ENCODE assay signal across 9 cellular contexts in genomic region chr16:84144301-84144858, GRCh38. TPM values are rescaled to one million over a fixed set of nuclear protein-coding genes. Genes with fewer than 3 reads are reported as not detected.
A peak's percentile ranks its signal among the peaks of the same experiment; 100 is the strongest.
DNase-seq lines count a peak whose midpoint lies in the region; ATAC-seq lines count a peak whose summit lies in the region.
"Had no signal": no experiment of that assay in that cellular context is flagged by ENCODE, and none has a peak within 500 bp of the region (broad histone marks: within the 10 kb centered on the region; RNA-seq: fewer than 3 reads in every experiment).

No MANE protein-coding gene starts in this region.

- H3K9ac ChIP-seq in Karpas-422 (ENCODE audit: low read length) (peak overlapping the region; percentile 94), endocrine pancreas (ENCODE audit: control insufficient read depth, insufficient read depth, low read length) (peak overlapping the region; percentile 80), mucosa of stomach (ENCODE audit: low read length) (peak overlapping the region; percentile 64)

- peak overlapping the region; percentile 78 for H3K4me2 ChIP-seq in Karpas-422 (ENCODE audit: low read depth, low read length, poor library complexity, severe bottlenecking)

- H3K36me3 ChIP-seq in Karpas-422 (ENCODE audit: insufficient read depth, low read length) = no peaks in the 10 kb centered on the region
- H3K36me3 ChIP-seq in endocrine pancreas (ENCODE audit: control insufficient read depth, insufficient read depth, low read length) = no peaks in the 10 kb centered on the region
- no peaks in the 10 kb centered on the region for H3K36me3 ChIP-seq in mucosa of stomach (ENCODE audit: control insufficient read depth, insufficient read depth, low read length)

- H3K4me3 ChIP-seq in Karpas-422 (ENCODE audit: low read length) (peak overlapping the region; percentile 92), endocrine pancreas (ENCODE audit: control insufficient read depth, insufficient read depth, low read length) (peak overlapping the region; percentile 40), mucosa of stomach (ENCODE audit: low read length) (peak overlapping the region; percentile 20)

- peak overlapping the region; percentile 96 for H3K4me3 Mint-ChIP-seq in activated CD8-positive, alpha-beta T cell treated with anti-CD3 and anti-CD28 coated beads, Interleukin-2, amount 10 ng/mL, durations not matched to agents 7 days and 5 days

- CTCF ChIA-PET in activated CD8-positive, alpha-beta T cell treated with anti-CD3 and anti-CD28 coated beads, Interleukin-2, amount 10 ng/mL, durations not matched to agents 7 days and 5 days (lab: Charles Lee) = interaction anchor here (0.9 to 1.4 kb wide), 6 partner anchors 25 to 58 kb away, joined by 3 to 9 read pairs (median 3); partner anchors contain the start of genes MBTPS1 and TAF1C

- H3K27ac ChIP-seq in Karpas-422 (ENCODE audit: low read length) = peak overlapping the region; percentile 79

- peak; percentile 53 for ATAC-seq in activated CD8-positive, alpha-beta T cell treated with anti-CD3 and anti-CD28 coated beads, Interleukin-2, amount 10 ng/mL, durations not matched to agents 7 days and 5 days
- ATAC-seq in stimulated activated naive CD8-positive, alpha-beta T cell treated with anti-CD3 and anti-CD28 coated beads, Interleukin-15, Interleukin-2, amounts not matched to agents 100 U/mL and 50 U/mL, for 24 hours = no peak

- H3K4me1 Mint-ChIP-seq in activated CD8-positive, alpha-beta T cell treated with anti-CD3 and anti-CD28 coated beads, Interleukin-2, amount 10 ng/mL, durations not matched to agents 7 days and 5 days (ENCODE audit: low read depth) = peaks cover 24% of the 10 kb centered on the region

- POLR2A ChIA-PET in activated CD8-positive, alpha-beta T cell treated with anti-CD3 and anti-CD28 coated beads, Interleukin-2, amount 10 ng/mL, durations not matched to agents 7 days and 5 days (lab: Charles Lee) = interaction anchor here (1.0 to 3.2 kb wide), 3 partner anchors 27 to 43 kb away, joined by 4 to 13 read pairs (median 10); partner anchors contain the start of genes MBTPS1 and TAF1C

- H3K27ac Mint-ChIP-seq in activated CD8-positive, alpha-beta T cell treated with anti-CD3 and anti-CD28 coated beads, Interleukin-2, amount 10 ng/mL, durations not matched to agents 7 days and 5 days = peak overlapping the region; percentile 89

- no peaks in the 10 kb centered on the region for H3K9me3 Mint-ChIP-seq in activated CD8-positive, alpha-beta T cell treated with anti-CD3 and anti-CD28 coated beads, Interleukin-2, amount 10 ng/mL, durations not matched to agents 7 days and 5 days (ENCODE audit: insufficient read depth)

- peaks cover 55% of the 10 kb centered on the region for H3K79me2 ChIP-seq in Karpas-422 (ENCODE audit: low read length)

- peaks cover 45% of the 10 kb centered on the region for H3K4me1 ChIP-seq in Karpas-422 (ENCODE audit: low read length)
- no peaks in the 10 kb centered on the region for H3K4me1 ChIP-seq in endocrine pancreas (ENCODE audit: control insufficient read depth, insufficient read depth, low read length)
- H3K4me1 ChIP-seq in mucosa of stomach (ENCODE audit: control insufficient read depth, insufficient read depth, low read length) = peaks cover 3% of the 10 kb centered on the region

- peaks cover 4% of the 10 kb centered on the region for H3K27me3 Mint-ChIP-seq in activated CD8-positive, alpha-beta T cell treated with anti-CD3 and anti-CD28 coated beads, Interleukin-2, amount 10 ng/mL, durations not matched to agents 7 days and 5 days (ENCODE audit: low read depth)

- no peaks in the 10 kb centered on the region for H3K27me3 ChIP-seq in Karpas-422 (ENCODE audit: low read length)
- no peaks in the 10 kb centered on the region for H3K27me3 ChIP-seq in endocrine pancreas (ENCODE audit: control insufficient read depth, insufficient read depth, low read length)
- H3K27me3 ChIP-seq in mucosa of stomach (ENCODE audit: control insufficient read depth, insufficient read depth, low read length) = no peaks in the 10 kb centered on the region

- H2AFZ ChIP-seq in Karpas-422 (ENCODE audit: low read length) = no peak overlapping the region

- H3K9me2 ChIP-seq in Karpas-422 (replicated peaks; ENCODE audit: insufficient read depth, low read length) = no peaks in the 10 kb centered on the region

- H3K36me3 Mint-ChIP-seq in activated CD8-positive, alpha-beta T cell treated with anti-CD3 and anti-CD28 coated beads, Interleukin-2, amount 10 ng/mL, durations not matched to agents 7 days and 5 days (ENCODE audit: low read depth) = no peaks in the 10 kb centered on the region

- DNase-seq in NCI-H345 (lab: John Stamatoyannopoulos, UW) (peak; percentile 14), NCI-H345 treated with DMSO at 0.1 percent for 48 hours (lab: John Stamatoyannopoulos, UW; ENCODE audit: unreplicated experiment) (no peak), Karpas-422 (peak; percentile 79), NCI-H146 treated with DMSO at 0.1 percent for 48 hours (lab: John Stamatoyannopoulos, UW; ENCODE audit: unreplicated experiment) (no peak)
- peak; percentile 61 for DNase-seq in activated CD8-positive, alpha-beta T cell treated with anti-CD3 and anti-CD28 coated beads, Interleukin-2, amount 10 ng/mL, durations not matched to agents 7 days and 5 days
- peak; percentile 60 for DNase-seq in stimulated activated naive CD8-positive, alpha-beta T cell treated with anti-CD3 and anti-CD28 coated beads, Interleukin-15, Interleukin-2, amounts not matched to agents 100 U/mL and 50 U/mL, for 24 hours

- H4K20me1 ChIP-seq in Karpas-422 (ENCODE audit: insufficient read depth, low read depth, low read length) = peaks cover 4% of the 10 kb centered on the region; the same call in 1 of the 2 replicates

- no peaks in the 10 kb centered on the region for H3K9me3 ChIP-seq in Karpas-422 (ENCODE audit: low read length)
- no peaks in the 10 kb centered on the region for H3K9me3 ChIP-seq in endocrine pancreas (ENCODE audit: control insufficient read depth, low read length)
- no peaks in the 10 kb centered on the region for H3K9me3 ChIP-seq in mucosa of stomach (ENCODE audit: control insufficient read depth, low read length)

RNA-seq across cellular contexts. Expression of gene HSDL1, which starts 0.6 kb away (rescaled TPM):
- 26.0 and 55.2 TPM in 2 replicates for total RNA-seq in Karpas-422 (2014; rRNA removed; shearing (Covaris generic); ENCODE audit: low replicate concordance)
- total RNA-seq in activated CD8-positive, alpha-beta T cell treated with anti-CD3 and anti-CD28 coated beads, Interleukin-2, amount 10 ng/mL, durations not matched to agents 7 days and 5 days = 10 to 100 TPM; 10.4 to 12.3 TPM

RNA-seq across cellular contexts. Expression of gene DNAAF1, which starts 0.7 kb away (rescaled TPM):
- not detected in 2 replicates for total RNA-seq in Karpas-422 (2014; rRNA removed; shearing (Covaris generic); ENCODE audit: low replicate concordance)
- not detected for total RNA-seq in activated CD8-positive, alpha-beta T cell treated with anti-CD3 and anti-CD28 coated beads, Interleukin-2, amount 10 ng/mL, durations not matched to agents 7 days and 5 days

RNA-seq across cellular contexts. Expression of gene MBTPS1, which starts 27.6 kb away (rescaled TPM):
- 80.9 and 94.7 TPM in 2 replicates for total RNA-seq in Karpas-422 (2014; rRNA removed; shearing (Covaris generic); ENCODE audit: low replicate concordance)
- 10 to 100 TPM; 49.3 to 52.7 TPM for total RNA-seq in activated CD8-positive, alpha-beta T cell treated with anti-CD3 and anti-CD28 coated beads, Interleukin-2, amount 10 ng/mL, durations not matched to agents 7 days and 5 days

RNA-seq across cellular contexts. Expression of gene TAF1C, which starts 42.5 kb away (rescaled TPM):
- total RNA-seq in Karpas-422 (2014; rRNA removed; shearing (Covaris generic); ENCODE audit: low replicate concordance) = 27.8 and 54.5 TPM in 2 replicates
- total RNA-seq in activated CD8-positive, alpha-beta T cell treated with anti-CD3 and anti-CD28 coated beads, Interleukin-2, amount 10 ng/mL, durations not matched to agents 7 days and 5 days = 10 to 100 TPM; 53.4 to 62.3 TPM

RNA-seq across cellular contexts. Expression of gene ADAD2, which starts 46.6 kb away (rescaled TPM):
- total RNA-seq in Karpas-422 (2014; rRNA removed; shearing (Covaris generic); ENCODE audit: low replicate concordance) = not detected in 2 replicates
- total RNA-seq in activated CD8-positive, alpha-beta T cell treated with anti-CD3 and anti-CD28 coated beads, Interleukin-2, amount 10 ng/mL, durations not matched to agents 7 days and 5 days = under 1 TPM in 1 of 2 experiments, not detected in 1; 0.18 TPM
- total RNA-seq: pulmonary artery endothelial cell had no signal

Comparison
In these comparisons a context has a peak if more than half of its experiments do, and no peak if none do; other contexts are left out.
1. DNase-seq: peak in NCI-H345 (single experiment), Karpas-422 (single experiment), activated CD8-positive, alpha-beta T cell treated with anti-CD3 and anti-CD28 coated beads, Interleukin-2, amount 10 ng/mL, durations not matched to agents 7 days and 5 days (single experiment) and stimulated activated naive CD8-positive, alpha-beta T cell treated with anti-CD3 and anti-CD28 coated beads, Interleukin-15, Interleukin-2, amounts not matched to agents 100 U/mL and 50 U/mL, for 24 hours (single experiment); none in NCI-H345 treated with DMSO at 0.1 percent for 48 hours (single experiment) and NCI-H146 treated with DMSO at 0.1 percent for 48 hours (single experiment).
2. H3K4me3 ChIP-seq: peak in every context shown above with its lines; median percentile 92 in Karpas-422; 40 in endocrine pancreas; 20 in mucosa of stomach.
3. Peak in every context shown above with its lines, with median percentiles within 50 percentile points of each other: H3K9ac ChIP-seq.